Comparison of ENCODE assay signal across 18 cellular contexts in the genomic region with DNA sequence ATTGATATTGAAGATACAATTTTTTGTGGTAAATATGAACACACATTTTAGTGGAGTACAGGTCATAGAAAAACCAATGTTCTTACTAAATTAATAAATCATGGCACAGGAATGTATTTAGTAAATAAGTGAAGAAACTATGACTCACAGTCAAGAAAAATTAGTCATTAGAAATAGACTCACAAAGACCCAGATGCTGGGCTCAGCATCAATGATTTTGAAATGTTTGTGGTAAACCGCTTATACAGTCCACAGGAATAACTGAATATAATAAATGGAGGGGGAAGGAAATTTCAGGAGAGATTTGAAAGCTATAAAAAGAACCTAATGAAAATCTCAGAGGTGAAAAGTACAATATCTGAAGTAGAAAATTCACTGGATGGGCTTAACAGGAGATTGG.
A peak's percentile ranks its signal among the peaks of the same experiment; 100 is the strongest.
DNase-seq lines count a peak whose midpoint lies in the region; ATAC-seq, FAIRE-seq and TF ChIP-seq lines count a peak whose summit lies in the region.
"Had no signal": no experiment of that assay in that cellular context is flagged by ENCODE, and none has a peak within 500 bp of the region (broad histone marks: within the 10 kb centered on the region; RNA-seq: fewer than 3 reads in every experiment).

No MANE protein-coding gene starts in this region.

- no peak for ATAC-seq in HG03442 (IDR thresholded peaks at IDR 0.05; ENCODE audit: unreplicated experiment)
- ATAC-seq: left lobe of liver had no signal

- no peaks in the 10 kb centered on the region for H3K36me3 ChIP-seq in kidney epithelial cell (ENCODE audit: control insufficient read depth, insufficient read depth, low read length)
- H3K36me3 ChIP-seq: uterus had no signal

- FAIRE-seq in GM19239 (lab: Jason Lieb, UNC), result no peak

- DNase-seq in AML-193 (lab: John Stamatoyannopoulos, UW) (peak; percentile 5 to 24), M059J (ENCODE audit: low read depth) (peak; percentile 95), astrocyte of the cerebellum (ENCODE audit: low read depth) (peak; percentile 93), kidney epithelial cell (ENCODE audit: low read depth) (peak; percentile 10), GM19239 (ENCODE audit: insufficient read length, low spot score) (no peak), SHP77 (lab: John Stamatoyannopoulos, UW) (no peak), midbrain (lab: John Stamatoyannopoulos, UW) (no peak)
- DNase-seq: activated CD4-positive, alpha-beta T cell treated with anti-CD3 and anti-CD28 coated beads, Interleukin-2, amount 50 U/mL, for 1 hour; activated effector memory CD4-positive, alpha-beta T cell treated with Interleukin-2 at 50 U/mL for 16 hours; central memory CD4-positive, alpha-beta T cell; NCI-H187 treated with DMSO at 0.1 percent for 48 hours; NK-92 treated with Interleukin-12 subunit alpha and Interleukin-12 subunit beta, amount 100 ng/mL, for 24 hours; nucleus accumbens; stimulated activated CD8-positive, alpha-beta memory T cell treated with anti-CD3 and anti-CD28 coated beads, Interleukin-4, amount 100 ng/mL, for 48 hours; T-helper 1 cell; uterus had no signal

- TF ChIP-seq CTCF in astrocyte of the cerebellum (IDR thresholded peaks at IDR 0.05; ENCODE audit: low read depth, low read length, missing control alignments) (no peak), kidney epithelial cell (IDR thresholded peaks at IDR 0.05; ENCODE audit: insufficient read depth, low read length, poor library complexity, severe bottlenecking) (no peak)

- H3K4me3 ChIP-seq in astrocyte of the cerebellum (ENCODE audit: low read depth, low read length) (no peak overlapping the region), kidney epithelial cell (ENCODE audit: low read depth, low read length) (no peak overlapping the region)
- H3K4me3 ChIP-seq: uterus had no signal

- H3K27me3 ChIP-seq in kidney epithelial cell (ENCODE audit: control insufficient read depth, insufficient read depth, low read length), result no peaks in the 10 kb centered on the region
- H3K27me3 ChIP-seq: uterus had no signal

- in situ Hi-C loops in astrocyte of the cerebellum (cut with HindIII; ENCODE audit: low sequenced_read_pairs), result no loop called here

Comparison
In these comparisons a context has a peak if more than half of its experiments do, and no peak if none do; other contexts are left out.
1. DNase-seq: peak in AML-193 (2 of 2), M059J (single experiment), astrocyte of the cerebellum (single experiment) and kidney epithelial cell (single experiment); none in GM19239 (single experiment), SHP77 (0 of 2) and midbrain (single experiment).